ENCODE assay signal across 22 cellular contexts in the genomic region with DNA sequence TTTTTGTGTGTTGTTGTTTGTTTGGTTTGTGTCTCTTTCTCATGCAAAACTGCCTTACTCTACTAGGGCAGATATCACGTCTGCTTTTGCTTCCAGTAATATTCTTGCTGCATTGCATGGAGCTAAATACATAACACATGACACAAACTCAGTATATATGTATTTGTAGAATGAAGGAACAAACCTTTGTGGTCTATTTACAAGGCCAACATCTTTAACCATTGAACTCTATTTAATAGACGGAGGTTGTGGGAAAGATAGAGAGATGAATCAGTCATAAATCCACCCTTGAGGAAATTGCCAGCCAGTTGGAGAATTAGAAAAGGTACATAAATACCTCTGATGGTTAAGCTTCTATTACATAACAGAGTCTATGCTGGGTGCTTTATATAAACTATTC. TPM values are rescaled to one million over a fixed set of nuclear protein-coding genes. Genes with fewer than 3 reads are reported as not detected.
DNase-seq lines count a peak whose midpoint lies in the region; ATAC-seq and TF ChIP-seq lines count a peak whose summit lies in the region.
"Had no signal": no experiment of that assay in that cellular context is flagged by ENCODE, and none has a peak within 500 bp of the region (broad histone marks: within the 10 kb centered on the region; RNA-seq: fewer than 3 reads in every experiment).

No MANE protein-coding gene starts in this region.

- TF ChIP-seq CTCF in BJ (IDR thresholded peaks at IDR 0.05; ENCODE audit: insufficient read depth, low read depth, low read length) (no peak), fibroblast of villous mesenchyme (IDR thresholded peaks at IDR 0.05; ENCODE audit: insufficient read depth, low read depth, low read length) (no peak)

- H3K27me3 ChIP-seq in BJ (ENCODE audit: control insufficient read depth, insufficient read depth, low read length): peaks cover 2% of the 10 kb centered on the region; the same call in 1 of the 2 replicates
- H3K27me3 ChIP-seq: BLaER1 had no signal

- CTCF ChIA-PET in BJ (lab: Yijun Ruan, JAX): interaction anchor here (1.0 kb wide), 1 partner anchor 44 kb away, joined by 4 read pairs; no protein-coding TSS in a partner anchor

- POLR2A ChIA-PET in BJ (lab: Charles Lee): no interaction called here

- H3K36me3 ChIP-seq in BJ (ENCODE audit: control insufficient read depth, insufficient read depth, low read length): no peaks in the 10 kb centered on the region
- H3K36me3 ChIP-seq: BLaER1, HAP-1 had no signal

- no peak for ATAC-seq in HG03342 (IDR thresholded peaks at IDR 0.05; ENCODE audit: unreplicated experiment)
- ATAC-seq: A549; CD8-positive, alpha-beta T cell had no signal

- H3K4me3 ChIP-seq in BJ (ENCODE audit: low read depth, low read length) (no peak overlapping the region), fibroblast of villous mesenchyme (ENCODE audit: low read depth, low read length) (no peak overlapping the region)
- H3K4me3 ChIP-seq: A549, BLaER1, HAP-1 had no signal

- DNase-seq in BJ (ENCODE audit: low read depth) (peak; percentile 15), M059J (ENCODE audit: low read depth) (peak; percentile 12), amniotic epithelial cell (ENCODE audit: low read depth) (peak; percentile 93), fibroblast of villous mesenchyme (ENCODE audit: low read depth) (peak; percentile 24), NCI-H1105 (lab: John Stamatoyannopoulos, UW) (no peak), SW480 (ENCODE audit: low spot score) (no peak)
- DNase-seq: 8988T; ACHN; AML-193; CD4-positive, CD25-positive, alpha-beta regulatory T cell; CD8-positive, alpha-beta T cell; DMS 273 treated with DMSO at 0.1 percent for 48 hours; DMS79; EL; GF-D8; GOT3; HFFc6 had no signal

RNA-seq across cellular contexts. Expression of a gene that starts 26.0 kb away (rescaled TPM):
- polyA plus RNA-seq in BJ (2011; rRNA removed): not detected in 2 replicates
- not detected in 2 replicates for polyA minus RNA-seq in BJ (2011; rRNA and poly(A)+ RNA removed)
- not detected in 2 replicates for total RNA-seq in M059J (2014; rRNA removed; shearing (Covaris generic))
- 0.32 and 1.3 TPM in 2 replicates for total RNA-seq in fibroblast of villous mesenchyme
- total RNA-seq: CD8-positive, alpha-beta T cell; G401; HFFc6 had no signal
- polyA plus RNA-seq: CD4-positive, CD25-positive, alpha-beta regulatory T cell had no signal

Comparison
In these comparisons a context has a peak if more than half of its experiments do, and no peak if none do; other contexts are left out.
1. DNase-seq: peak in BJ (single experiment), M059J (single experiment), amniotic epithelial cell (single experiment) and fibroblast of villous mesenchyme (single experiment); none in NCI-H1105 (single experiment) and SW480 (single experiment).